In the genomic region with DNA sequence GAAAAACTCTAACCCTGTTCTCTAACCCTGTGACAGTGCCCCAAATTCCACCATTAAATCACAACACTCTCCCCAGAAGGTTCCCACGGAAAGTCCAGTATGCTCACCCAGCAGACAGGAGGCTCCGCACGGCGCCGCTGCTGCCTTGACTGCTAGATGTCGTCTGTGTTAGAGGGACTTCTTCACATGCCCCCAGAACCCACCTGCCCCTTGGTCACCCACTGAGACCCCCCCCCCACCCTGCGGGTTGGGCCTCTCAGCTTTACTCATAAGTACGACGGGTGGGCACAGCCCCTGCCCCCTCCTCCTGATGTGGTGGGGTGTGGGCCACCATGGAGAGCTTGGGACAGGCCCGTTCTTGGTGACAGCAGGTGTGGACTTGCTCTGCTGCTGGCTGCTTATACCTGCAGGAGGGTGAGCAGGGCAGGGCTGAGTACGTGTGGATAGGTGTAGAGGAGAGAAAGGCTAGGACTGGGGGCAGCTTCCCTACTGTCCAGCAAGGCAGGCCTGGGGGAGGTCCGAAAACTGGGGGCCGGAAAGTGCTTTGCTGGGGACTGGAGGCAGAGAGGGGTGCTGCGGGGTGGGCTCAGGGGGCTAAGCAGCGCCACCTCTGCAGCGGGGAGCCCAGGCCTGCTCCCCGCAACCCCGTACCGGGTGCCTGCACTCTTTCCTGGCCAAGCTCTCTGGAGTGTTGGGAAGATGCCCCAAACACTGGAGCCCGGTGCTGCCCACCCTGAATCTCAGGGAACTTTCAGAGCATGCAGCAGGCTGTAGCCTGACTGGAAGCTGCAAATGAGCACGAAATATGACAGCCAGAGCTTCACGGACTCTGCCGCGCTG, we compare ENCODE assay signal across 23 cellular contexts. TPM values are rescaled to one million over a fixed set of nuclear protein-coding genes. Genes with fewer than 3 reads are reported as not detected.
A peak's percentile ranks its signal among the peaks of the same experiment; 100 is the strongest.
DNase-seq lines count a peak whose midpoint lies in the region; ATAC-seq, FAIRE-seq and TF ChIP-seq lines count a peak whose summit lies in the region.
"Had no signal": no experiment of that assay in that cellular context is flagged by ENCODE, and none has a peak within 500 bp of the region (broad histone marks: within the 10 kb centered on the region; RNA-seq: fewer than 3 reads in every experiment).

No MANE protein-coding gene starts in this region.

- 0 out of 2 replicates have a peak overlapping the region, but pooled peaks have one; percentile 57 for H3K27ac Mint-ChIP-seq in WTC11
- H3K27ac Mint-ChIP-seq: CD4-positive, CD25-positive, alpha-beta regulatory T cell had no signal

- H3K4me1 ChIP-seq in right cardiac atrium (ENCODE audit: control insufficient read depth, insufficient read depth, low read length), result no peaks in the 10 kb centered on the region
- H3K4me1 ChIP-seq in kidney (ENCODE audit: control insufficient read depth in 1 of 2, insufficient read depth in 1 of 2, low read depth in 1 of 2, low read length in 2 of 2), result no peaks in the 10 kb centered on the region
- no peaks in the 10 kb centered on the region for H3K4me1 ChIP-seq in gastrocnemius medialis
- H3K4me1 ChIP-seq: Peyer's patch, SJCRH30 had no signal

- in situ Hi-C loops in gastrocnemius medialis (cut with MboI; ENCODE audit: low sequenced_read_pairs in 4 of 4), result no loop called here

- 75% methylated on average over 24 of the region's 24 CpGs for WGBS in right cardiac atrium

- DNase-seq in left ventricle myocardium superior, result peak; percentile 10
- no peak for DNase-seq in right cardiac atrium
- DNase-seq in WTC11 (ENCODE audit: low spot score), result no peak
- peak; percentile 68 for DNase-seq in kidney
- no peak for DNase-seq in gastrocnemius medialis
- DNase-seq in NCI-H2029 (lab: John Stamatoyannopoulos, UW), result no peak
- DNase-seq in GM19239 (ENCODE audit: insufficient read length, low spot score), result no peak
- DNase-seq: 8988T; ACHN; CD4-positive, CD25-positive, alpha-beta regulatory T cell; NCI-H1048; NCI-H1417; NCI-H2081; NCI-H2227 treated with DMSO at 0.1 percent for 48 hours; NCI-H526 treated with DMSO at 0.1 percent for 48 hours; OCI-M1; SJCRH30 had no signal

- H3K9ac ChIP-seq in kidney (ENCODE audit: low read length in 2 of 2), result no peak overlapping the region

- no peak for TF ChIP-seq POLR2A in gastrocnemius medialis (IDR thresholded peaks at IDR 0.05)

- no peak overlapping the region for H3K27ac ChIP-seq in right cardiac atrium (ENCODE audit: low read length)
- H3K27ac ChIP-seq in kidney (ENCODE audit: low read depth in 2 of 2, low read length in 2 of 2), result no peak overlapping the region
- no peak overlapping the region for H3K27ac ChIP-seq in gastrocnemius medialis
- H3K27ac ChIP-seq: Peyer's patch, SJCRH30 had no signal

- CTCF ChIA-PET in WTC11 (lab: Charles Lee), result interaction anchor here (1.0 to 1.1 kb wide), 2 partner anchors 47 to 251 kb away, joined by 3 to 4 read pairs; no protein-coding TSS in a partner anchor

- no peak for FAIRE-seq in kidney (lab: Jason Lieb, UNC)
- no peak for FAIRE-seq in GM19239 (lab: Jason Lieb, UNC)
- FAIRE-seq: D721Med had no signal

- POLR2A ChIA-PET in WTC11 (lab: Charles Lee), result no interaction called here

- ATAC-seq in left ventricle myocardium superior (no peak), right cardiac atrium (no peak), WTC11 (no peak), GM19023 (IDR thresholded peaks at IDR 0.05; ENCODE audit: unreplicated experiment) (no peak), gastrocnemius medialis (no peak)
- ATAC-seq: SK-N-SH treated with all-trans-retinoic acid at 6 μM for 48 hours had no signal

- intact Hi-C loops in left ventricle myocardium superior (cut with micrococcal nuclease), result no loop called here
- intact Hi-C loops in right cardiac atrium (cut with DNase I), result no loop called here
- intact Hi-C loops in kidney (cut with DNase I), result no loop called here
- intact Hi-C loops in gastrocnemius medialis (cut with DNase I; ENCODE audit: low total_unique reads), result no loop called here

- H3K4me1 Mint-ChIP-seq in WTC11, result no peaks in the 10 kb centered on the region
- H3K4me1 Mint-ChIP-seq: CD4-positive, CD25-positive, alpha-beta regulatory T cell had no signal

- H3K9me3 Mint-ChIP-seq in WTC11, result peaks cover 6% of the 10 kb centered on the region

- no peaks in the 10 kb centered on the region for H3K9me3 ChIP-seq in right cardiac atrium (ENCODE audit: control insufficient read depth, low read length)
- H3K9me3 ChIP-seq in kidney (ENCODE audit: control insufficient read depth in 1 of 2, low read length in 2 of 2), result no peaks in the 10 kb centered on the region
- H3K9me3 ChIP-seq in gastrocnemius medialis, result no peaks in the 10 kb centered on the region
- H3K9me3 ChIP-seq: BE2C had no signal

- no peaks in the 10 kb centered on the region for H3K36me3 Mint-ChIP-seq in WTC11
- H3K36me3 Mint-ChIP-seq: CD4-positive, CD25-positive, alpha-beta regulatory T cell had no signal

- TF ChIP-seq CTCF in WTC11 (IDR thresholded peaks at IDR 0.05) (no peak), kidney (IDR thresholded peaks at IDR 0.05; ENCODE audit: borderline replicate concordance, extremely low read depth, insufficient read depth) (no peak), gastrocnemius medialis (IDR thresholded peaks at IDR 0.05 in 4 of 5, conservative IDR thresholded peaks at IDR 0.05 in 1 of 5) (no peak)

- H3K4me3 Mint-ChIP-seq in WTC11, result no peak overlapping the region
- H3K4me3 Mint-ChIP-seq: CD4-positive, CD25-positive, alpha-beta regulatory T cell had no signal

- no peaks in the 10 kb centered on the region; the same call in 1 of the 2 replicates for H3K27me3 Mint-ChIP-seq in WTC11 (ENCODE audit: low read depth)
- H3K27me3 Mint-ChIP-seq: CD4-positive, CD25-positive, alpha-beta regulatory T cell had no signal

- no peaks in the 10 kb centered on the region for H3K36me3 ChIP-seq in kidney (ENCODE audit: control insufficient read depth in 1 of 2, insufficient read depth in 2 of 2, low read length in 2 of 2)
- no peaks in the 10 kb centered on the region for H3K36me3 ChIP-seq in gastrocnemius medialis
- H3K36me3 ChIP-seq: BE2C, Peyer's patch, SJCRH30 had no signal

- no peaks in the 10 kb centered on the region for H3K27me3 ChIP-seq in right cardiac atrium (ENCODE audit: control insufficient read depth, insufficient read depth)
- H3K27me3 ChIP-seq in gastrocnemius medialis, result peaks cover 0 to 10% (median 0%) of the 10 kb centered on the region in 3 donors
- H3K27me3 ChIP-seq: BE2C, Peyer's patch, SJCRH30 had no signal

- H3K4me3 ChIP-seq in right cardiac atrium (ENCODE audit: low read length), result no peak overlapping the region
- no peak overlapping the region for H3K4me3 ChIP-seq in kidney (ENCODE audit: low read length in 2 of 2)
- H3K4me3 ChIP-seq in gastrocnemius medialis, result no peak overlapping the region
- H3K4me3 ChIP-seq: Peyer's patch, SJCRH30 had no signal

TF ChIP-seq in WTC11, 78 proteins besides CTCF, POLR2A, EP300 and RAD21 (continues in another document):
- TF ChIP-seq NR2C2 (CRISPR knock-in tag; IDR thresholded peaks at IDR 0.05) (no peak), AR (CRISPR knock-in tag; IDR thresholded peaks at IDR 0.05) (no peak), ZNF512 (CRISPR knock-in tag; IDR thresholded peaks at IDR 0.05; ENCODE audit: borderline replicate concordance) (no peak), SOX15 (CRISPR knock-in tag; IDR thresholded peaks at IDR 0.05) (no peak), NFE2L1 (CRISPR knock-in tag; IDR thresholded peaks at IDR 0.05) (no peak), FOXJ3 (CRISPR knock-in tag; IDR thresholded peaks at IDR 0.05; ENCODE audit: borderline replicate concordance) (no peak), NR3C1 (CRISPR knock-in tag; conservative IDR thresholded peaks at IDR 0.05; ENCODE audit: low read depth) (no peak), TCF7 (CRISPR knock-in tag; IDR thresholded peaks at IDR 0.05; ENCODE audit: low read depth) (no peak)
- TF ChIP-seq, protein P1, sequence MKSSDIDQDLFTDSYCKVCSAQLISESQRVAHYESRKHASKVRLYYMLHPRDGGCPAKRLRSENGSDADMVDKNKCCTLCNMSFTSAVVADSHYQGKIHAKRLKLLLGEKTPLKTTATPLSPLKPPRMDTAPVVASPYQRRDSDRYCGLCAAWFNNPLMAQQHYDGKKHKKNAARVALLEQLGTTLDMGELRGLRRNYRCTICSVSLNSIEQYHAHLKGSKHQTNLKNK (CRISPR knock-in tag; IDR thresholded peaks at IDR 0.05), result no peak

RNA-seq across cellular contexts. Expression of gene OLFM1, which starts 57.4 kb away (rescaled TPM):
- total RNA-seq in left ventricle myocardium superior, result 12.5 TPM
- 10 to 100 TPM in 2 of 4 donors, 1 to 10 TPM in 2; 8.8 to 19.0 (median 9.5) TPM for total RNA-seq in right cardiac atrium
- 19.1 TPM for polyA plus RNA-seq in right cardiac atrium
- total RNA-seq in WTC11 (2021), result 31.8 to 37.6 TPM (median 31.9 TPM) in 3 replicates
- total RNA-seq in kidney, result 33.7 TPM
- 2.9 TPM for polyA plus RNA-seq in kidney (ENCODE audit: insufficient read depth, low read depth, low replicate concordance)
- 1 to 10 TPM; 3.4 to 8.5 (median 6.7) TPM for total RNA-seq in gastrocnemius medialis
- total RNA-seq: CD4-positive, CD25-positive, alpha-beta regulatory T cell; HT-29; SJCRH30 had no signal
- polyA plus RNA-seq: CD4-positive, CD25-positive, alpha-beta regulatory T cell had no signal

Comparison
In these comparisons a context has a peak if more than half of its experiments do, and no peak if none do; other contexts are left out.
1. DNase-seq: peak in left ventricle myocardium superior (single experiment) and kidney (single experiment); none in right cardiac atrium (0 of 3), WTC11 (single experiment), gastrocnemius medialis (0 of 2), NCI-H2029 (single experiment) and GM19239 (single experiment).